In the genomic region with DNA sequence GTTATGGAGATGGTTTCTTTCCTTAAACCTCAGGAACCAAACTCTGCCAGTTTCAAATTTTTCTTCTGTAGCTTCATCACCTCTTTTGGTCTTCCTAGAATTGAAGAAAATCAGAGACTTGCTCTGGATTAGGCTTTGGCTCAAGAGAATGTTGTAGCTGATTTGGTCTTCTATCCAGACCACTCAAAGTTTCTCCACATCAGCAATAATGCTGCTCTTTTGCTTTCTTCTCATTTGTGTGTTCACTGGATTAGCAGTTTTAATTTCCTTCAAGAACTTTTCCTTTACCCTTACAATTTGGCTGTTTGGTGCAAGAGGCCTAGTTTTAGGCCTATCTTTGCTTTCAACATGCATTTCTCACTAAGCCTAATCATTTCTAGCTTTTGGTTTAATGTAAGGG, we compare ENCODE assay signal across 1 cellular context.
TF ChIP-seq lines count a peak whose summit lies in the region.

No MANE protein-coding gene starts in this region.

TF ChIP-seq in GM23338, 12 proteins besides CTCF, POLR2A, EP300 and RAD21 (continued from another document):
- TF ChIP-seq, protein P1, sequence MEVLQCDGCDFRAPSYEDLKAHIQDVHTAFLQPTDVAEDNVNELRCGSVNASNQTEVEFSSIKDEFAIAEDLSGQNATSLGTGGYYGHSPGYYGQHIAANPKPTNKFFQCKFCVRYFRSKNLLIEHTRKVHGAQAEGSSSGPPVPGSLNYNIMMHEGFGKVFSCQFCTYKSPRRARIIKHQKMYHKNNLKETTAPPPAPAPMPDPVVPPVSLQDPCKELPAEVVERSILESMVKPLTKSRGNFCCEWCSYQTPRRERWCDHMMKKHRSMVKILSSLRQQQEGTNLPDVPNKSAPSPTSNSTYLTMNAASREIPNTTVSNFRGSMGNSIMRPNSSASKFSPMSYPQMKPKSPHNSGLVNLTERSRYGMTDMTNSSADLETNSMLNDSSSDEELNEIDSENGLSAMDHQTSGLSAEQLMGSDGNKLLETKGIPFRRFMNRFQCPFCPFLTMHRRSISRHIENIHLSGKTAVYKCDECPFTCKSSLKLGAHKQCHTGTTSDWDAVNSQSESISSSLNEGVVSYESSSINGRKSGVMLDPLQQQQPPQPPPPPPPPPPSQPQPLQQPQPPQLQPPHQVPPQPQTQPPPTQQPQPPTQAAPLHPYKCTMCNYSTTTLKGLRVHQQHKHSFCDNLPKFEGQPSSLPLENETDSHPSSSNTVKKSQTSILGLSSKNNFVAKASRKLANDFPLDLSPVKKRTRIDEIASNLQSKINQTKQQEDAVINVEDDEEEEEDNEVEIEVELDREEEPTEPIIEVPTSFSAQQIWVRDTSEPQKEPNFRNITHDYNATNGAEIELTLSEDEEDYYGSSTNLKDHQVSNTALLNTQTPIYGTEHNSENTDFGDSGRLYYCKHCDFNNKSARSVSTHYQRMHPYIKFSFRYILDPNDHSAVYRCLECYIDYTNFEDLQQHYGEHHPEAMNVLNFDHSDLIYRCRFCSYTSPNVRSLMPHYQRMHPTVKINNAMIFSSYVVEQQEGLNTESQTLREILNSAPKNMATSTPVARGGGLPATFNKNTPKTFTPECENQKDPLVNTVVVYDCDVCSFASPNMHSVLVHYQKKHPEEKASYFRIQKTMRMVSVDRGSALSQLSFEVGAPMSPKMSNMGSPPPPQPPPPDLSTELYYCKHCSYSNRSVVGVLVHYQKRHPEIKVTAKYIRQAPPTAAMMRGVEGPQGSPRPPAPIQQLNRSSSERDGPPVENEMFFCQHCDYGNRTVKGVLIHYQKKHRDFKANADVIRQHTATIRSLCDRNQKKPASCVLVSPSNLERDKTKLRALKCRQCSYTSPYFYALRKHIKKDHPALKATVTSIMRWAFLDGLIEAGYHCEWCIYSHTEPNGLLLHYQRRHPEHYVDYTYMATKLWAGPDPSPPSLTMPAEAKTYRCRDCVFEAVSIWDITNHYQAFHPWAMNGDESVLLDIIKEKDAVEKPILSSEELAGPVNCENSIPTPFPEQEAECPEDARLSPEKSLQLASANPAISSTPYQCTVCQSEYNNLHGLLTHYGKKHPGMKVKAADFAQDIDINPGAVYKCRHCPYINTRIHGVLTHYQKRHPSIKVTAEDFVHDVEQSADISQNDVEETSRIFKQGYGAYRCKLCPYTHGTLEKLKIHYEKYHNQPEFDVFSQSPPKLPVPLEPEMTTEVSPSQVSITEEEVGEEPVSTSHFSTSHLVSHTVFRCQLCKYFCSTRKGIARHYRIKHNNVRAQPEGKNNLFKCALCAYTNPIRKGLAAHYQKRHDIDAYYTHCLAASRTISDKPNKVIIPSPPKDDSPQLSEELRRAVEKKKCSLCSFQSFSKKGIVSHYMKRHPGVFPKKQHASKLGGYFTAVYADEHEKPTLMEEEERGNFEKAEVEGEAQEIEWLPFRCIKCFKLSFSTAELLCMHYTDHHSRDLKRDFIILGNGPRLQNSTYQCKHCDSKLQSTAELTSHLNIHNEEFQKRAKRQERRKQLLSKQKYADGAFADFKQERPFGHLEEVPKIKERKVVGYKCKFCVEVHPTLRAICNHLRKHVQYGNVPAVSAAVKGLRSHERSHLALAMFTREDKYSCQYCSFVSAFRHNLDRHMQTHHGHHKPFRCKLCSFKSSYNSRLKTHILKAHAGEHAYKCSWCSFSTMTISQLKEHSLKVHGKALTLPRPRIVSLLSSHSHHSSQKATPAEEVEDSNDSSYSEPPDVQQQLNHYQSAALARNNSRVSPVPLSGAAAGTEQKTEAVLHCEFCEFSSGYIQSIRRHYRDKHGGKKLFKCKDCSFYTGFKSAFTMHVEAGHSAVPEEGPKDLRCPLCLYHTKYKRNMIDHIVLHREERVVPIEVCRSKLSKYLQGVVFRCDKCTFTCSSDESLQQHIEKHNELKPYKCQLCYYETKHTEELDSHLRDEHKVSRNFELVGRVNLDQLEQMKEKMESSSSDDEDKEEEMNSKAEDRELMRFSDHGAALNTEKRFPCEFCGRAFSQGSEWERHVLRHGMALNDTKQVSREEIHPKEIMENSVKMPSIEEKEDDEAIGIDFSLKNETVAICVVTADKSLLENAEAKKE (CRISPR knock-in tag; IDR thresholded peaks at IDR 0.05) = no peak
- TF ChIP-seq EZH2phosphoT487 (IDR thresholded peaks at IDR 0.05; ENCODE audit: unreplicated experiment) (no peak), EZH2 (IDR thresholded peaks at IDR 0.05; ENCODE audit: low read depth, unreplicated experiment) (no peak)
